1 cellular context compared by ENCODE assay signal in genomic region chr2:135709992-135710391, GRCh38.
TF ChIP-seq lines count a peak whose summit lies in the region.

No MANE protein-coding gene starts in this region.

TF ChIP-seq in A549, 52 proteins besides CTCF, POLR2A, EP300 and RAD21:
- no peak for TF ChIP-seq ATOH8 (CRISPR knock-in tag; IDR thresholded peaks at IDR 0.05; ENCODE audit: low read depth)
- no peak for TF ChIP-seq CHD2 (IDR thresholded peaks at IDR 0.05; ENCODE audit: low read length, partially characterized antibody)
- no peak for TF ChIP-seq HEYL (CRISPR knock-in tag; IDR thresholded peaks at IDR 0.05)
- no peak for TF ChIP-seq RARB (CRISPR knock-in tag; IDR thresholded peaks at IDR 0.05)
- TF ChIP-seq SMC3 (IDR thresholded peaks at IDR 0.05), result peak; percentile 77
- no peak for TF ChIP-seq NPAS2 (CRISPR knock-in tag; IDR thresholded peaks at IDR 0.05; ENCODE audit: borderline replicate concordance)
- no peak for TF ChIP-seq REST (IDR thresholded peaks at IDR 0.05)
